ENCODE assay signal across 8 cellular contexts in genomic region chr5:163473613-163474243, GRCh38. TPM values are rescaled to one million over a fixed set of nuclear protein-coding genes. Genes with fewer than 3 reads are reported as not detected.
DNase-seq lines count a peak whose midpoint lies in the region; ATAC-seq and TF ChIP-seq lines count a peak whose summit lies in the region.

No MANE protein-coding gene starts in this region.

- H3K27me3 Mint-ChIP-seq in activated CD4-positive, alpha-beta T cell treated with anti-CD3 and anti-CD28 coated beads, Interleukin-2, amount 10 ng/mL, durations not matched to agents 7 days and 5 days, result no peaks in the 10 kb centered on the region

- 92 to 97% (median 97%) methylated on average over 3 of the region's 3 CpGs for WGBS in psoas muscle, 3 donors

- peaks cover 70% of the 10 kb centered on the region for H3K36me3 Mint-ChIP-seq in activated CD4-positive, alpha-beta T cell treated with anti-CD3 and anti-CD28 coated beads, Interleukin-2, amount 10 ng/mL, durations not matched to agents 7 days and 5 days (ENCODE audit: low read depth)

- TF ChIP-seq CTCF in psoas muscle (IDR thresholded peaks at IDR 0.05), result peak; percentile 27

- H3K4me3 Mint-ChIP-seq in activated CD4-positive, alpha-beta T cell treated with anti-CD3 and anti-CD28 coated beads, Interleukin-2, amount 10 ng/mL, durations not matched to agents 7 days and 5 days, result no peak overlapping the region

- DNase-seq in dermis blood vessel endothelial cell (peak; percentile 41), psoas muscle (no peak), SHP77 treated with DMSO at 0.1 percent for 48 hours (lab: John Stamatoyannopoulos, UW) (no peak), foreskin melanocyte (no peak)
- no peak for DNase-seq in activated CD4-positive, alpha-beta T cell treated with anti-CD3 and anti-CD28 coated beads, Interleukin-2, amount 50 U/mL, for 48 hours
- no peak for DNase-seq in activated CD4-positive, alpha-beta T cell treated with anti-CD3 and anti-CD28 coated beads, Interleukin-2, amount 10 ng/mL, durations not matched to agents 7 days and 5 days

- no peaks in the 10 kb centered on the region for H3K27me3 ChIP-seq in psoas muscle (ENCODE audit: insufficient read depth in 3 of 3, low read length in 2 of 3)

- H3K36me3 ChIP-seq in psoas muscle (ENCODE audit: insufficient read depth in 1 of 2, low read depth in 1 of 2), result peaks cover 0 to 2% of the 10 kb centered on the region in 2 donors

- POLR2A ChIA-PET in activated CD4-positive, alpha-beta T cell treated with anti-CD3 and anti-CD28 coated beads, Interleukin-2, amount 10 ng/mL, durations not matched to agents 7 days and 5 days (lab: Charles Lee), result no interaction called here

- H3K9me3 ChIP-seq in psoas muscle, result no peaks in the 10 kb centered on the region

- CTCF ChIA-PET in activated CD4-positive, alpha-beta T cell treated with anti-CD3 and anti-CD28 coated beads, Interleukin-2, amount 10 ng/mL, durations not matched to agents 7 days and 5 days (lab: Charles Lee), result interaction anchor here (0.6 to 1.6 kb wide), 4 partner anchors 9 to 80 kb away, joined by 3 to 7 read pairs (median 3); no protein-coding TSS in a partner anchor

- no peak overlapping the region for H3K4me3 ChIP-seq in psoas muscle

- no peak overlapping the region for H3K27ac Mint-ChIP-seq in activated CD4-positive, alpha-beta T cell treated with anti-CD3 and anti-CD28 coated beads, Interleukin-2, amount 10 ng/mL, durations not matched to agents 7 days and 5 days

- peak; percentile 48 for ATAC-seq in GM18909 (IDR thresholded peaks at IDR 0.05; ENCODE audit: poor library complexity, unreplicated experiment)
- ATAC-seq in HG03439 (IDR thresholded peaks at IDR 0.05; ENCODE audit: unreplicated experiment), result peak; percentile 62
- no peak for ATAC-seq in psoas muscle

- H3K9me3 Mint-ChIP-seq in activated CD4-positive, alpha-beta T cell treated with anti-CD3 and anti-CD28 coated beads, Interleukin-2, amount 10 ng/mL, durations not matched to agents 7 days and 5 days, result no peaks in the 10 kb centered on the region

- intact Hi-C loops in psoas muscle (cut with DNase I), result no loop called here

- H3K4me1 ChIP-seq in psoas muscle, result no peaks in the 10 kb centered on the region

- H3K27ac ChIP-seq in psoas muscle, result no peak overlapping the region

- H3K4me1 Mint-ChIP-seq in activated CD4-positive, alpha-beta T cell treated with anti-CD3 and anti-CD28 coated beads, Interleukin-2, amount 10 ng/mL, durations not matched to agents 7 days and 5 days, result peaks cover 5% of the 10 kb centered on the region

RNA-seq across cellular contexts. Expression of gene HMMR, which starts 13.3 kb away (rescaled TPM):
- 16.2 and 60.2 TPM in 2 replicates for total RNA-seq in dermis blood vessel endothelial cell
- 1 to 10 TPM in 1 of 4 donors, under 1 TPM in 3; 0.14 to 1.4 (median 0.65) TPM for total RNA-seq in psoas muscle
- under 1 TPM; 0.23 to 0.93 (median 0.45) TPM for polyA plus RNA-seq in psoas muscle
- 10 to 100 TPM; 69.4 to 77.8 TPM for total RNA-seq in activated CD4-positive, alpha-beta T cell treated with anti-CD3 and anti-CD28 coated beads, Interleukin-2, amount 10 ng/mL, durations not matched to agents 7 days and 5 days

RNA-seq across cellular contexts. Expression of gene NUDCD2, which starts 13.8 kb away (rescaled TPM):
- total RNA-seq in dermis blood vessel endothelial cell (2.9 and 7.6 TPM in 2 replicates), psoas muscle (10 to 100 TPM; 13.6 to 26.3 (median 16.7) TPM)
- polyA plus RNA-seq in psoas muscle, result 10 to 100 TPM in 1 of 3 donors, 1 to 10 TPM in 2; 3.8 to 18.3 (median 5.4) TPM
- 10 to 100 TPM; 29.9 to 33.1 TPM for total RNA-seq in activated CD4-positive, alpha-beta T cell treated with anti-CD3 and anti-CD28 coated beads, Interleukin-2, amount 10 ng/mL, durations not matched to agents 7 days and 5 days

RNA-seq across cellular contexts. Expression of gene MAT2B, which starts 31.7 kb away (rescaled TPM):
- total RNA-seq in dermis blood vessel endothelial cell (89.9 and 107 TPM in 2 replicates), psoas muscle (10 to 100 TPM; 27.3 to 35.9 (median 32.6) TPM)
- 10 to 100 TPM; 29.7 to 72.7 (median 37.8) TPM for polyA plus RNA-seq in psoas muscle
- 10 to 100 TPM; 91.4 to 94.4 TPM for total RNA-seq in activated CD4-positive, alpha-beta T cell treated with anti-CD3 and anti-CD28 coated beads, Interleukin-2, amount 10 ng/mL, durations not matched to agents 7 days and 5 days

RNA-seq across cellular contexts. Expression of gene CCNG1, which starts 36.3 kb away (rescaled TPM):
- 379 and 441 TPM in 2 replicates for total RNA-seq in dermis blood vessel endothelial cell
- 100 to 1,000 TPM in 3 of 4 donors, 10 to 100 TPM in 1; 91.2 to 120 (median 109) TPM for total RNA-seq in psoas muscle
- polyA plus RNA-seq in psoas muscle, result 100 to 1,000 TPM in 2 of 3 donors, 10 to 100 TPM in 1; 74.0 to 145 (median 132) TPM
- 100 to 1,000 TPM; 137 to 142 TPM for total RNA-seq in activated CD4-positive, alpha-beta T cell treated with anti-CD3 and anti-CD28 coated beads, Interleukin-2, amount 10 ng/mL, durations not matched to agents 7 days and 5 days

Comparison
In these comparisons a context has a peak if more than half of its experiments do, and no peak if none do; other contexts are left out.
1. ATAC-seq: peak in GM18909 (single experiment) and HG03439 (single experiment); none in psoas muscle (0 of 4).